ENCODE assay signal across 9 cellular contexts in the genomic region with DNA sequence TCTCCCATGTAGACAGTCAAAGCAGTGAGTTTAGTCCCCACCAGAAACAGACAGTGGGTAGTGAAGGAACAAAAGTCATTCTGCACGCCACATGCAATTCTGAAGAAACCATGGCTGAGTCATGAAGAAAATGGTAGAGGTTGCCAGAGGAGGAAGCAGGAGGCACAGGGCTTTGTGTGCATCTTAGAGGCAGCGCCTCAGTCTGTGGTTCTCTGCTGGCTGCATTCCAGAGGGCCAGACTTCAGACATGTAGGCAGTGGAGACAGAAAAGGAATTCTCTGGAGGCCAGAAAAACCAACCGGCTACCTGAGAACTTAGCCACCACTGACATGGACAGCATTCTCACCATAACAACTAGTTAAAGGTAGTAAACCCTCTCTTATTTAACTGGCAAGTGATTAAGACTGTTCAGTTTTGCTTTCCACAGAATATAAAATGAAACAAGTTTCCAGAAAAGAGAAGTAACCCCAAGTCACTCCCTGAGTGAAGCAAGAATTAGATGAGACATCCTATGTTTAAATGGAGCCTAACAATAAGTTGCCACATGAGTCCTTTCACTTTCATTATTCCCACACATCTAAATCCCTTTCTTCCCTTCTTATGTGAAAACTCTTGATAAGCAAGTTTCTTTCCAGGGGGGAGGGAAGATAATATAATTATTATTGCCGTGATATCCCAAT.
DNase-seq lines count a peak whose midpoint lies in the region; ATAC-seq and TF ChIP-seq lines count a peak whose summit lies in the region.
"Had no signal": no experiment of that assay in that cellular context is flagged by ENCODE, and none has a peak within 500 bp of the region (broad histone marks: within the 10 kb centered on the region; RNA-seq: fewer than 3 reads in every experiment).

No MANE protein-coding gene starts in this region.

- ATAC-seq in right lobe of liver = peak; percentile 52 to 75 (median 65)
- peak; percentile 51 for ATAC-seq in aorta (ENCODE audit: low FRiP score)
- no peak for ATAC-seq in HG02588 (IDR thresholded peaks at IDR 0.05; ENCODE audit: unreplicated experiment)

- H3K36me3 Mint-ChIP-seq in CD4-positive, alpha-beta memory T cell = no peaks in the 10 kb centered on the region

- CTCF ChIA-PET in CD4-positive, alpha-beta memory T cell (lab: Charles Lee; ENCODE audit: partially characterized antibody) = no interaction called here

- H3K27ac ChIP-seq in right lobe of liver (no peak overlapping the region), aorta (ENCODE audit: low read depth in 1 of 2, low read length in 2 of 2) (peak overlapping the region in 1 of 2 donors; percentile 50)
- no peak overlapping the region for H3K27ac ChIP-seq in CD4-positive, alpha-beta memory T cell (ENCODE audit: low read depth, low read length)

- no peaks in the 10 kb centered on the region for H3K9me3 ChIP-seq in right lobe of liver
- H3K9me3 ChIP-seq in aorta (ENCODE audit: control insufficient read depth, low read length) = no peaks in the 10 kb centered on the region
- H3K9me3 ChIP-seq in CD4-positive, alpha-beta memory T cell (ENCODE audit: control insufficient read depth in 1 of 2, low read length in 2 of 2) = no peaks in the 10 kb centered on the region
- H3K9me3 ChIP-seq: SK-N-SH had no signal

- H3K27me3 ChIP-seq in right lobe of liver = no peaks in the 10 kb centered on the region
- no peaks in the 10 kb centered on the region for H3K27me3 ChIP-seq in aorta (ENCODE audit: control insufficient read depth in 1 of 2, insufficient read depth in 2 of 2, low read length in 1 of 2)
- H3K27me3 ChIP-seq in CD4-positive, alpha-beta memory T cell (ENCODE audit: insufficient read depth, low read length) = no peaks in the 10 kb centered on the region

- POLR2A ChIA-PET in CD4-positive, alpha-beta memory T cell (lab: Charles Lee; ENCODE audit: partially characterized antibody) = no interaction called here

- no peak for TF ChIP-seq POLR2A in right lobe of liver (IDR thresholded peaks at IDR 0.05)

- H3K4me1 Mint-ChIP-seq in CD4-positive, alpha-beta memory T cell = peaks cover 0 to 5% (median 1%) of the 10 kb centered on the region in 4 donors

- 57% methylated on average over 3 of the region's 4 CpGs for WGBS in right lobe of liver (ENCODE audit: insufficient coverage, low coverage, low lambda C conversion rate, missing lambda C conversion rate)
- WGBS in aorta, 2 donors = 28 to 33% methylated on average over 4 of the region's 4 CpGs

- TF ChIP-seq CTCF in astrocyte of the spinal cord (IDR thresholded peaks at IDR 0.05; ENCODE audit: low read depth, low read length) (no peak), right lobe of liver (IDR thresholded peaks at IDR 0.05) (no peak)

- H3K4me3 Mint-ChIP-seq in CD4-positive, alpha-beta memory T cell = no peak overlapping the region

- peaks cover 0 to 4% (median 0%) of the 10 kb centered on the region in 8 donors for H3K9me3 Mint-ChIP-seq in CD4-positive, alpha-beta memory T cell

- H3K36me3 ChIP-seq in right lobe of liver (no peaks in the 10 kb centered on the region), aorta (ENCODE audit: control insufficient read depth in 1 of 2, insufficient read depth in 2 of 2, low read length in 1 of 2) (no peaks in the 10 kb centered on the region)
- no peaks in the 10 kb centered on the region for H3K36me3 ChIP-seq in CD4-positive, alpha-beta memory T cell (ENCODE audit: insufficient read depth, low read length)

- no peaks in the 10 kb centered on the region for H3K27me3 Mint-ChIP-seq in CD4-positive, alpha-beta memory T cell

- intact Hi-C loops in right lobe of liver (cut with DNase I) = no loop called here
- intact Hi-C loops in aorta (cut with DNase I) = loop anchor here in 1 of 2 donors (5.0 kb wide), 1 partner anchor 148 kb away; no protein-coding TSS in a partner anchor
- intact Hi-C loops in CD4-positive, alpha-beta memory T cell (cut with micrococcal nuclease) = no loop called here

- in situ Hi-C loops in astrocyte of the spinal cord (cut with HindIII; ENCODE audit: low sequenced_read_pairs) = no loop called here

- H3K27ac Mint-ChIP-seq in CD4-positive, alpha-beta memory T cell = no peak overlapping the region

- no peaks in the 10 kb centered on the region for H3K4me1 ChIP-seq in right lobe of liver
- peaks cover 2 to 16% of the 10 kb centered on the region in 2 donors for H3K4me1 ChIP-seq in aorta (ENCODE audit: control insufficient read depth in 1 of 2, insufficient read depth in 2 of 2, low read length in 2 of 2)
- no peaks in the 10 kb centered on the region for H3K4me1 ChIP-seq in CD4-positive, alpha-beta memory T cell (ENCODE audit: insufficient read depth, low read length)

- peak; percentile 22 for DNase-seq in stimulated activated CD4-positive, alpha-beta T cell treated with anti-CD3 and anti-CD28 coated beads, Interleukin-15, amount 100 ng/mL, for 24 hours
- DNase-seq in stimulated activated CD4-positive, alpha-beta T cell treated with anti-CD3 and anti-CD28 coated beads, Interleukin-4, amount 100 ng/mL, for 24 hours = no peak
- DNase-seq in astrocyte of the spinal cord (ENCODE audit: low read depth, low spot score) (peak; percentile 94), right lobe of liver (peak in 2 of 3 donors; percentile 40 to 52), aorta (peak in 1 of 2 donors; percentile 89), middle frontal gyrus (ENCODE audit: extremely low spot score, low spot score) (no peak)
- no peak for DNase-seq in CD4-positive, alpha-beta memory T cell
- DNase-seq: SK-N-SH had no signal

- H3K4me3 ChIP-seq in astrocyte of the spinal cord (ENCODE audit: low read depth, low read length) (no peak overlapping the region), right lobe of liver (no peak overlapping the region), aorta (ENCODE audit: low read length in 2 of 2) (no peak overlapping the region)
- no peak overlapping the region for H3K4me3 ChIP-seq in CD4-positive, alpha-beta memory T cell (ENCODE audit: low read length in 2 of 2)

Comparison
In these comparisons a context has a peak if more than half of its experiments do, and no peak if none do; other contexts are left out.
1. DNase-seq: peak in stimulated activated CD4-positive, alpha-beta T cell treated with anti-CD3 and anti-CD28 coated beads, Interleukin-15, amount 100 ng/mL, for 24 hours (single experiment), astrocyte of the spinal cord (single experiment) and right lobe of liver (2 of 3); none in stimulated activated CD4-positive, alpha-beta T cell treated with anti-CD3 and anti-CD28 coated beads, Interleukin-4, amount 100 ng/mL, for 24 hours (single experiment), middle frontal gyrus (single experiment) and CD4-positive, alpha-beta memory T cell (0 of 5).